ENCODE assay signal across 8 cellular contexts in the genomic region with DNA sequence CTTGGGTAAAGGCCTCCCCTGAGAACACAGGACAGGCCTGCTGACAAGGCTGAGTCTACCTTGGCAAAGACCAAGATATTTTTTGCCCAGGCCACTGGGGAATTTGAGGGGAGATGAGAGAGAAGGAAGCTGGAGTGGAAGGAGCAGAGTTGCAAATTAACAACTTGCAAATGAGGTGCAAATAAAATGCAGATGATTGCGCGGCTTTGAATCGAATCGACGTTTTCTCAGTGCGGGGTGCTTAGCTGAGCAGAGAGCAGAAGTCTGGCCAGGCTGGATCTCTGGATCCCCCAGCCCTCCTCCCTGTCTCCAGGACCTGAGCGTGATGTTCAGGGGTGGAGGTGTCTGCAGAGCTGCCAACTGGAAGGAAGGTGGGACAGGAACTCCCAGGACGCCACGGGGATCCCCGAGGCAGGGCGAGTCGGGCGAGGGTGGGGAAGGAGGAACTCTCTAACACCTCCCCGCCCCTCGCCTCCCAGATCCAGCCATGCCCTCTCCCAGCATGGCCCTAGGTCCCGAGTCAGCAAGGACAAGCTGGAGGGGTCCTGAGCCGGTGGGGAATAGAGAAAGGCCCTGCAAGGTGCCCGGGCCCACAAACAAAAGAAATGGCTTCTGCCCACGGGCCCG. TPM values are rescaled to one million over a fixed set of nuclear protein-coding genes. Genes with fewer than 3 reads are reported as not detected.
DNase-seq lines count a peak whose midpoint lies in the region; ATAC-seq, FAIRE-seq and TF ChIP-seq lines count a peak whose summit lies in the region.

No MANE protein-coding gene starts in this region.

- no peak overlapping the region for H3K27ac Mint-ChIP-seq in activated naive CD8-positive, alpha-beta T cell treated with anti-CD3 and anti-CD28 coated beads for 36 hours
- H3K27ac Mint-ChIP-seq in stimulated activated effector memory CD8-positive, alpha-beta T cell treated with anti-CD3 and anti-CD28 coated beads, Interleukin-12 subunit alpha, Interleukin-12 subunit beta, amount 100 ng/mL, for 72 hours: peak overlapping the region; percentile 88

- ATAC-seq in HG02870 (IDR thresholded peaks at IDR 0.05; ENCODE audit: unreplicated experiment): peak; percentile 19
- ATAC-seq in stimulated activated effector memory CD8-positive, alpha-beta T cell treated with anti-CD3 and anti-CD28 coated beads, Interleukin-12 subunit alpha, Interleukin-12 subunit beta, amount 100 ng/mL, for 72 hours: no peak

- H3K9me3 Mint-ChIP-seq in activated naive CD8-positive, alpha-beta T cell treated with anti-CD3 and anti-CD28 coated beads for 36 hours: no peaks in the 10 kb centered on the region
- H3K9me3 Mint-ChIP-seq in stimulated activated effector memory CD8-positive, alpha-beta T cell treated with anti-CD3 and anti-CD28 coated beads, Interleukin-12 subunit alpha, Interleukin-12 subunit beta, amount 100 ng/mL, for 72 hours: no peaks in the 10 kb centered on the region

- peak overlapping the region; percentile 69 for H3K4me3 Mint-ChIP-seq in activated naive CD8-positive, alpha-beta T cell treated with anti-CD3 and anti-CD28 coated beads for 36 hours
- peak overlapping the region; percentile 77 for H3K4me3 Mint-ChIP-seq in stimulated activated effector memory CD8-positive, alpha-beta T cell treated with anti-CD3 and anti-CD28 coated beads, Interleukin-12 subunit alpha, Interleukin-12 subunit beta, amount 100 ng/mL, for 72 hours

- peak overlapping the region; percentile 63 for H3K4me3 ChIP-seq in GM12864 (ENCODE audit: low read depth, low read length)

- no peaks in the 10 kb centered on the region for H3K27me3 Mint-ChIP-seq in activated naive CD8-positive, alpha-beta T cell treated with anti-CD3 and anti-CD28 coated beads for 36 hours

- H3K4me1 Mint-ChIP-seq in activated naive CD8-positive, alpha-beta T cell treated with anti-CD3 and anti-CD28 coated beads for 36 hours: peaks cover 14% of the 10 kb centered on the region
- H3K4me1 Mint-ChIP-seq in stimulated activated effector memory CD8-positive, alpha-beta T cell treated with anti-CD3 and anti-CD28 coated beads, Interleukin-12 subunit alpha, Interleukin-12 subunit beta, amount 100 ng/mL, for 72 hours: peaks cover 27% of the 10 kb centered on the region

- FAIRE-seq in D721Med (lab: Jason Lieb, UNC): no peak

- DNase-seq in GM12864 (ENCODE audit: low read depth) (no peak), iPS-NIHi11 (ENCODE audit: low spot score) (peak; percentile 33), activated gamma-delta T cell treated with Interleukin-2 at 50 U/mL for 16 hours (no peak), D721Med (ENCODE audit: insufficient read length, low spot score) (no peak), AG20443 (ENCODE audit: low spot score) (no peak)
- DNase-seq in activated naive CD8-positive, alpha-beta T cell treated with anti-CD3 and anti-CD28 coated beads for 36 hours: no peak
- no peak for DNase-seq in stimulated activated effector memory CD8-positive, alpha-beta T cell treated with anti-CD3 and anti-CD28 coated beads, Interleukin-12 subunit alpha, Interleukin-12 subunit beta, amount 100 ng/mL, for 72 hours (ENCODE audit: low spot score in 2 of 2)

- no peaks in the 10 kb centered on the region for H3K36me3 Mint-ChIP-seq in activated naive CD8-positive, alpha-beta T cell treated with anti-CD3 and anti-CD28 coated beads for 36 hours
- H3K36me3 Mint-ChIP-seq in stimulated activated effector memory CD8-positive, alpha-beta T cell treated with anti-CD3 and anti-CD28 coated beads, Interleukin-12 subunit alpha, Interleukin-12 subunit beta, amount 100 ng/mL, for 72 hours: peaks cover 12% of the 10 kb centered on the region

- TF ChIP-seq CTCF in GM12864 (IDR thresholded peaks at IDR 0.05; ENCODE audit: low read depth, low read length, missing control alignments): no peak
- no peak for TF ChIP-seq CTCF in D721Med (IDR thresholded peaks at IDR 0.05; ENCODE audit: insufficient read depth, missing control alignments)

RNA-seq across cellular contexts. Expression of gene CARMIL3, which starts 0.5 kb away (rescaled TPM):
- total RNA-seq in activated naive CD8-positive, alpha-beta T cell treated with anti-CD3 and anti-CD28 coated beads for 36 hours: under 1 TPM; 0.43 to 0.56 TPM

RNA-seq across cellular contexts. Expression of gene CPNE6, which starts 20.1 kb away (rescaled TPM):
- not detected for total RNA-seq in activated naive CD8-positive, alpha-beta T cell treated with anti-CD3 and anti-CD28 coated beads for 36 hours

RNA-seq across cellular contexts. Expression of gene PCK2, which starts 42.8 kb away (rescaled TPM):
- 100 to 1,000 TPM; 110 TPM for total RNA-seq in activated naive CD8-positive, alpha-beta T cell treated with anti-CD3 and anti-CD28 coated beads for 36 hours
